27 cellular contexts compared by ENCODE assay signal in the genomic region with DNA sequence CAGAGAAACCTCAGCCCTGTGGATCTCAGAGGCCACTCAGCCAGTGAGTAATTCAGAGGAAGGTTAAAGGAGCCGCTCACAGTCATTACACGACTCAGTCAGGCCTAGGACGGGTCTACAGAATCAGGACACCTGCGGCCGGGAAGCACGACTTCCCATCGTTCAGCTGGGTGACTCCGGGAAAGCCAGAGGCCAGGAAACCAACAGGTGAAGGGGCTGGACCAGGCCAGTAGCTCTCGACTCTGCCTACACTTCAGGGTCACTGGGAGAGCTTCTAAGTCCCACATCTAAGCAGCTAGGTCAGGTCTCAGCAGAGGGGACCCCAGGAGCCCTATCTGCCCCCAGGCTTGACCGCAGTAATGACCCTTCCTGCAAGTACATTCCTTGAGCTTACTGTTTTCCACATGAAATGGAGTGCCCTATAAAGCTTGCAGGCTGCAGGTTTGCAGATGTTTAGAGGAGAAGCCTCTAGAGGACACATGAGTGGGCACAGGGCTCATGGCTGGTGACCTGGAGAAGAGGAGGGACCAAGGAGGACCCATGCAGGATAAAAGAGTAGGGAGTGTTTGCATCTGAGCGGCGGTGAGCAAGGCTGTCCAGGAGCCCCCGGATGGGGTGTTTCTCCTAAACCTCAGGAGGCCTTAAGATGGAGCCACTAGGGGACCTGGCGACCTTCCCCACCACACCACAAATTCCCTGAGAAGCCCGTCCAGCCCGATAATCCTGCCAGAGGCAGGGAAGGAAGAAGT. TPM values are rescaled to one million over a fixed set of nuclear protein-coding genes. Genes with fewer than 3 reads are reported as not detected.
"Had no signal": no experiment of that assay in that cellular context is flagged by ENCODE, and none has a peak within 500 bp of the region (broad histone marks: within the 10 kb centered on the region; RNA-seq: fewer than 3 reads in every experiment).

No MANE protein-coding gene starts in this region.

- H3K9me3 ChIP-seq: gastrocnemius medialis, thoracic aorta, tibial nerve, upper lobe of right lung, vagina had no signal

- DNase-seq: cerebellar nuclear complex; effector CD8-positive, alpha-beta T cell; endodermal cell; foreskin fibroblast; gastrocnemius medialis; occipital lobe; stimulated activated CD4-positive, alpha-beta T cell treated with anti-CD3 and anti-CD28 coated beads, Interleukin-12 subunit alpha, Interleukin-12 subunit beta, amount 100 ng/mL, for 4 hours; stimulated activated CD4-positive, alpha-beta T cell treated with anti-CD3 and anti-CD28 coated beads, Interleukin-1b, Interleukin-23, amount 100 ng/mL, for 48 hours; stimulated activated CD4-positive, alpha-beta T cell treated with anti-CD3 and anti-CD28 coated beads, Interleukin-4, amount 100 ng/mL, for 1 hour; stimulated activated CD8-positive, alpha-beta memory T cell treated with anti-CD3 and anti-CD28 coated beads, Interleukin-4, amount 100 ng/mL, for 48 hours; stimulated activated naive CD4-positive, alpha-beta T cell treated with Interleukin-2 at 50 U/mL for 16 hours; upper lobe of right lung had no signal

- H3K4me1 ChIP-seq: gastrocnemius medialis, parathyroid adenoma, tibial nerve, upper lobe of right lung, vagina had no signal

- H3K4me3 ChIP-seq: gastrocnemius medialis, lung, smooth muscle cell, thoracic aorta, tibial nerve, upper lobe of right lung, vagina had no signal

- H3K27ac ChIP-seq: epithelial cell of prostate, gastrocnemius medialis, parathyroid adenoma, thoracic aorta, tibial nerve, upper lobe of right lung, vagina had no signal

- H3K4me3 Mint-ChIP-seq: endodermal cell, memory B cell, nephron had no signal

- H3K36me3 Mint-ChIP-seq: memory B cell had no signal

- ATAC-seq: esophagus mucosa, gastrocnemius medialis, sciatic nerve, upper lobe of right lung had no signal

- H3K9ac ChIP-seq: parathyroid adenoma had no signal

- H3K36me3 ChIP-seq: gastrocnemius medialis, thoracic aorta, tibial nerve, upper lobe of right lung, vagina had no signal

- H3K27ac Mint-ChIP-seq: endodermal cell, memory B cell, nephron, progenitor cell of endocrine pancreas had no signal

- H3K9me3 Mint-ChIP-seq: endodermal cell, memory B cell, nephron had no signal

- H3K27me3 ChIP-seq: gastrocnemius medialis, upper lobe of right lung, vagina had no signal

- H3K4me1 Mint-ChIP-seq: endodermal cell, memory B cell, nephron had no signal

- H3K4me2 ChIP-seq: smooth muscle cell had no signal

- H2AFZ ChIP-seq: parathyroid adenoma had no signal

RNA-seq across cellular contexts. Expression of a gene that starts 9.5 kb away (rescaled TPM):
- total RNA-seq: esophagus mucosa, glomerular endothelial cell, lung, mononuclear cell, progenitor cell of endocrine pancreas, smooth muscle cell, thoracic aorta, upper lobe of right lung, vagina had no signal
- polyA plus RNA-seq: keratinocyte, smooth muscle cell had no signal
